In genomic region chr12:46430340-46430948, GRCh38 we compare ENCODE assay signal across 8 cellular contexts. TPM values are rescaled to one million over a fixed set of nuclear protein-coding genes. Genes with fewer than 3 reads are reported as not detected.
DNase-seq lines count a peak whose midpoint lies in the region; ATAC-seq and TF ChIP-seq lines count a peak whose summit lies in the region.

No MANE protein-coding gene starts in this region.

- no peaks in the 10 kb centered on the region for H3K27me3 ChIP-seq in GM23248 (replicated peaks; ENCODE audit: insufficient read depth)
- no peaks in the 10 kb centered on the region for H3K27me3 ChIP-seq in SK-N-SH (ENCODE audit: insufficient read depth)
- no peaks in the 10 kb centered on the region for H3K27me3 ChIP-seq in psoas muscle (ENCODE audit: insufficient read depth in 3 of 3, low read length in 2 of 3)

- no peaks in the 10 kb centered on the region for H4K20me1 ChIP-seq in GM23248 (ENCODE audit: insufficient read depth)
- H4K20me1 ChIP-seq in SK-N-SH (ENCODE audit: insufficient read depth) = no peaks in the 10 kb centered on the region

- H3K4me3 ChIP-seq in GM23248 (0 out of 2 replicates have a peak overlapping the region, but pooled peaks have one; percentile 28), SK-N-SH (ENCODE audit: low read depth in 2 of 2, low read length in 1 of 2) (no peak overlapping the region), psoas muscle (no peak overlapping the region)

- in situ Hi-C loops in GM23248 (cut with MboI) = no loop called here

- H3K9ac ChIP-seq in GM23248 = peak overlapping the region; percentile 56
- H3K9ac ChIP-seq in SK-N-SH = peak overlapping the region; percentile 65

- peak overlapping the region; percentile 68 for H3K4me2 ChIP-seq in GM23248 (ENCODE audit: unreplicated experiment)
- H3K4me2 ChIP-seq in SK-N-SH = peak overlapping the region; percentile 62; the same call in 1 of the 2 replicates

- H3K9me2 ChIP-seq in GM23248 (ENCODE audit: insufficient read depth) (no peaks in the 10 kb centered on the region; the same call in 1 of the 2 replicates), SK-N-SH (no peaks in the 10 kb centered on the region)

- TF ChIP-seq EP300 in SK-N-SH (IDR thresholded peaks at IDR 0.05; ENCODE audit: borderline replicate concordance in 1 of 2, low read depth in 1 of 2, low read length in 1 of 2) = peak in 1 of 2 experiments; percentile 88; a peak in 1 of 4 replicates

- H3K9me3 ChIP-seq in GM23248 (ENCODE audit: low read depth) (no peaks in the 10 kb centered on the region), SK-N-SH (no peaks in the 10 kb centered on the region), psoas muscle (no peaks in the 10 kb centered on the region)

- peak; percentile 83 to 91 (median 88) for ATAC-seq in psoas muscle
- no peak for ATAC-seq in HG03571 (IDR thresholded peaks at IDR 0.05; ENCODE audit: unreplicated experiment)

- DNase-seq in AG09319 (ENCODE audit: extremely low read depth, low read depth) (peak; percentile 47), GM23248 (peak; percentile 85), SK-N-SH (no peak), fibroblast of gingiva (ENCODE audit: low read depth) (peak; percentile 49), psoas muscle (no peak), SKM-1 (lab: John Stamatoyannopoulos, UW; ENCODE audit: unreplicated experiment) (no peak), GM19240 (ENCODE audit: insufficient read length, low spot score) (no peak)

- H3K27ac ChIP-seq in GM23248 (peak overlapping the region; percentile 92), SK-N-SH (ENCODE audit: low read depth in 2 of 2, low read length in 1 of 2) (peak overlapping the region; percentile 43 to 99; a peak in 3 of 4 replicates), psoas muscle (peak overlapping the region; percentile 68)

- H3K79me2 ChIP-seq in GM23248 (ENCODE audit: insufficient read depth) (0 out of 2 replicates have a peak, but pooled peaks cover 10% of the 10 kb centered on the region), SK-N-SH (ENCODE audit: insufficient read depth) (peaks cover 4% of the 10 kb centered on the region; the same call in 1 of the 2 replicates)

- CTCF ChIA-PET in SK-N-SH (lab: Yijun Ruan, JAX) = no interaction called here

- WGBS in GM23248 (ENCODE audit: low coverage in 1 of 2, low lambda C conversion rate in 2 of 2, missing lambda C conversion rate in 2 of 2), 2 experiments = 40 to 42% methylated on average over 2 of the region's 2 CpGs
- 26% methylated on average over 2 of the region's 2 CpGs for WGBS in SK-N-SH (ENCODE audit: low lambda C conversion rate)
- WGBS in psoas muscle, 3 donors = 63 to 70% (median 66%) methylated on average over 2 of the region's 2 CpGs

- no peak for TF ChIP-seq RAD21 in SK-N-SH (IDR thresholded peaks at IDR 0.05; ENCODE audit: low read length)

- POLR2A ChIA-PET in SK-N-SH (lab: Yijun Ruan, JAX) = no interaction called here

- peaks cover 28% of the 10 kb centered on the region for H3F3A ChIP-seq in GM23248 (ENCODE audit: insufficient read depth)
- H3F3A ChIP-seq in SK-N-SH (replicated peaks; ENCODE audit: insufficient read depth) = peaks cover 36% of the 10 kb centered on the region

- H3K4me1 ChIP-seq in GM23248 (ENCODE audit: insufficient read depth) (peaks cover 46% of the 10 kb centered on the region), SK-N-SH (ENCODE audit: control insufficient read depth in 1 of 2, insufficient read depth in 2 of 2, low read depth in 1 of 2, low read length in 1 of 2) (peaks cover 2 to 47% of the 10 kb centered on the region in 2 experiments), psoas muscle (peaks cover 26% of the 10 kb centered on the region)

- H2AFZ ChIP-seq in GM23248 (no peak overlapping the region), SK-N-SH (ENCODE audit: low read depth) (no peak overlapping the region; the same call in 1 of the 2 replicates)

- intact Hi-C loops in psoas muscle (cut with DNase I) = no loop called here

- H3K36me3 ChIP-seq in GM23248 (ENCODE audit: low read depth) = no peaks in the 10 kb centered on the region
- H3K36me3 ChIP-seq in SK-N-SH (replicated peaks in 1 of 2; ENCODE audit: control insufficient read depth in 1 of 2, insufficient read depth in 2 of 2, low read length in 1 of 2) = no peaks in the 10 kb centered on the region
- H3K36me3 ChIP-seq in psoas muscle (ENCODE audit: insufficient read depth in 1 of 2, low read depth in 1 of 2) = no peaks in the 10 kb centered on the region

- TF ChIP-seq CTCF in AG09319 (IDR thresholded peaks at IDR 0.05; ENCODE audit: low read depth, low read length) = no peak
- no peak for TF ChIP-seq CTCF in SK-N-SH (IDR thresholded peaks at IDR 0.05)
- TF ChIP-seq CTCF in psoas muscle (IDR thresholded peaks at IDR 0.05) = no peak

TF ChIP-seq in SK-N-SH, 30 proteins besides CTCF, POLR2A, EP300 and RAD21 (continues in another document):
- TF ChIP-seq FOXM1 (IDR thresholded peaks at IDR 0.05; ENCODE audit: low read depth) (peak; percentile 84), GABPA (IDR thresholded peaks at IDR 0.05; ENCODE audit: low read depth) (no peak), IRF3 (IDR thresholded peaks at IDR 0.05; ENCODE audit: low read depth, low read length) (no peak), NFIC (IDR thresholded peaks at IDR 0.05; ENCODE audit: borderline replicate concordance) (peak; percentile 63; the same call in 1 of the 2 replicates), MEF2A (IDR thresholded peaks at IDR 0.05; ENCODE audit: borderline replicate concordance, low read depth) (peak; percentile 67; the same call in 1 of the 2 replicates), RCOR1 (IDR thresholded peaks at IDR 0.05; ENCODE audit: low read length) (no peak), RFX5 (IDR thresholded peaks at IDR 0.05; ENCODE audit: low read length) (no peak), TEAD4 (IDR thresholded peaks at IDR 0.05; ENCODE audit: borderline replicate concordance, insufficient read depth) (peak; percentile 85), YY1 (IDR thresholded peaks at IDR 0.05; ENCODE audit: low read depth) (no peak), JUND (IDR thresholded peaks at IDR 0.05) (peak; percentile 91), SIN3A (IDR thresholded peaks at IDR 0.05; ENCODE audit: borderline replicate concordance, low read depth, low read length) (no peak), TCF12 (IDR thresholded peaks at IDR 0.05) (peak; percentile 91), USF1 (IDR thresholded peaks at IDR 0.05; ENCODE audit: borderline replicate concordance, low read depth) (0 out of 2 replicates have a peak, but pooled peaks have one; percentile 6), GATA2 (CRISPR knock-in tag; IDR thresholded peaks at IDR 0.05) (no peak), ELF1 (IDR thresholded peaks at IDR 0.05) (no peak), TAF1 (IDR thresholded peaks at IDR 0.05; ENCODE audit: borderline replicate concordance, low read depth, low read length) (no peak), RXRA (IDR thresholded peaks at IDR 0.05; ENCODE audit: borderline replicate concordance, low read depth) (peak; percentile 95), ZBTB33 (IDR thresholded peaks at IDR 0.05; ENCODE audit: borderline replicate concordance, low read depth) (0 out of 2 replicates have a peak, but pooled peaks have one; percentile 29), MAX (IDR thresholded peaks at IDR 0.05; ENCODE audit: low read depth) (peak; percentile 49; the same call in 1 of the 2 replicates)

RNA-seq across cellular contexts. Expression of gene SLC38A2, which starts 57.9 kb away (rescaled TPM):
- 1,383 and 1,539 TPM in 2 replicates for total RNA-seq in GM23248 (2014; rRNA removed; shearing (Covaris generic))
- polyA plus RNA-seq in GM23248 (2016; fragmentation: Nextera tagmentation; extraction: Ambion mirVana) = 649 and 683 TPM in 2 replicates
- polyA plus RNA-seq in SK-N-SH (2012; rRNA removed) = 135 and 191 TPM in 2 replicates
- 133 and 142 TPM in 2 replicates for polyA plus RNA-seq in SK-N-SH (2012; cell fraction: cytosol; rRNA removed)
- polyA plus RNA-seq in SK-N-SH (2012; cell fraction: nucleus; rRNA removed) = 395 and 464 TPM in 2 replicates
- total RNA-seq in psoas muscle = 100 to 1,000 TPM; 287 to 428 (median 331) TPM
- polyA plus RNA-seq in psoas muscle = 100 to 1,000 TPM in 2 of 3 donors, 10 to 100 TPM in 1; 35.8 to 317 (median 180) TPM

Comparison
In these comparisons a context has a peak if more than half of its experiments do, and no peak if none do; other contexts are left out.
1. DNase-seq: peak in AG09319 (single experiment), GM23248 (single experiment) and fibroblast of gingiva (single experiment); none in SK-N-SH (single experiment), psoas muscle (0 of 2), SKM-1 (single experiment) and GM19240 (single experiment).
2. Peak in every context shown above with its lines, with median percentiles within 50 percentile points of each other: H3K27ac ChIP-seq.